10 cellular contexts compared by ENCODE assay signal in genomic region chr15:78457101-78457500, GRCh38. TPM values are rescaled to one million over a fixed set of nuclear protein-coding genes. Genes with fewer than 3 reads are reported as not detected.
DNase-seq lines count a peak whose midpoint lies in the region; ATAC-seq and TF ChIP-seq lines count a peak whose summit lies in the region.
"Had no signal": no experiment of that assay in that cellular context is flagged by ENCODE, and none has a peak within 500 bp of the region (broad histone marks: within the 10 kb centered on the region; RNA-seq: fewer than 3 reads in every experiment).

No MANE protein-coding gene starts in this region.

- no peak overlapping the region for H2AFZ ChIP-seq in trophoblast cell (ENCODE audit: insufficient read depth, low read length, poor library complexity)

- H3K36me3 ChIP-seq in trophoblast cell (ENCODE audit: control insufficient read depth in 1 of 2, insufficient read depth in 2 of 2, low read length in 2 of 2) (peaks cover 0 to 2% of the 10 kb centered on the region in 2 experiments), lower lobe of right lung (no peaks in the 10 kb centered on the region)
- H3K36me3 ChIP-seq: thoracic aorta had no signal

- no peaks in the 10 kb centered on the region for H3K27me3 ChIP-seq in trophoblast cell (ENCODE audit: insufficient read depth, low read length)
- H3K27me3 ChIP-seq in lower lobe of right lung (ENCODE audit: low read depth), result no peaks in the 10 kb centered on the region

- H3K36me3 Mint-ChIP-seq in effector memory CD8-positive, alpha-beta T cell (ENCODE audit: insufficient read depth), result peaks cover 5% of the 10 kb centered on the region
- H3K36me3 Mint-ChIP-seq in T-helper 2 cell treated with Interferon-gamma antibody and Interleukin-4, amounts not matched to agents 5 μg/mL and 100 μg/mL, for 36 hours (ENCODE audit: low read depth), result peaks cover 5% of the 10 kb centered on the region

- peaks cover 59 to 90% of the 10 kb centered on the region in 2 donors for H3K4me1 Mint-ChIP-seq in effector memory CD8-positive, alpha-beta T cell (ENCODE audit: low read depth in 2 of 2)
- H3K4me1 Mint-ChIP-seq in T-helper 2 cell treated with Interferon-gamma antibody and Interleukin-4, amounts not matched to agents 5 μg/mL and 100 μg/mL, for 36 hours (ENCODE audit: low read depth), result peaks cover 53% of the 10 kb centered on the region

- H3K4ac ChIP-seq in trophoblast cell (ENCODE audit: low read depth, low read length), result peak overlapping the region; percentile 75

- no peaks in the 10 kb centered on the region for H3K9me3 Mint-ChIP-seq in effector memory CD8-positive, alpha-beta T cell
- H3K9me3 Mint-ChIP-seq in T-helper 2 cell treated with Interferon-gamma antibody and Interleukin-4, amounts not matched to agents 5 μg/mL and 100 μg/mL, for 36 hours, result no peaks in the 10 kb centered on the region

- H3K14ac ChIP-seq in trophoblast cell (ENCODE audit: low read length), result no peak overlapping the region

- no peak overlapping the region for H2AK5ac ChIP-seq in trophoblast cell (ENCODE audit: low read length)

- H2BK120ac ChIP-seq in trophoblast cell (ENCODE audit: insufficient read depth, low read length, poor library complexity), result no peak overlapping the region

- H3K27ac Mint-ChIP-seq in effector memory CD8-positive, alpha-beta T cell, result peak overlapping the region; percentile 54 to 55
- H3K27ac Mint-ChIP-seq in T-helper 2 cell treated with Interferon-gamma antibody and Interleukin-4, amounts not matched to agents 5 μg/mL and 100 μg/mL, for 36 hours, result no peak overlapping the region

- no peak overlapping the region for H4K91ac ChIP-seq in trophoblast cell (ENCODE audit: low read depth, low read length)

- no peak overlapping the region for H3K23ac ChIP-seq in trophoblast cell (ENCODE audit: low read length)

- peak overlapping the region in 1 of 2 donors; percentile 7 for H3K4me3 Mint-ChIP-seq in effector memory CD8-positive, alpha-beta T cell
- no peak overlapping the region for H3K4me3 Mint-ChIP-seq in T-helper 2 cell treated with Interferon-gamma antibody and Interleukin-4, amounts not matched to agents 5 μg/mL and 100 μg/mL, for 36 hours

- peak; percentile 72 for DNase-seq in DMS79 treated with DMSO at 0.1 percent for 48 hours (lab: John Stamatoyannopoulos, UW)
- DNase-seq in NCI-H2196 (lab: John Stamatoyannopoulos, UW; ENCODE audit: unreplicated experiment), result peak; percentile 41
- no peak for DNase-seq in effector memory CD8-positive, alpha-beta T cell
- no peak for DNase-seq in trophoblast cell
- DNase-seq in lower lobe of right lung, result no peak
- no peak for DNase-seq in GM19240 (ENCODE audit: insufficient read length, low spot score)
- DNase-seq in activated naive CD4-positive, alpha-beta T cell treated with anti-CD3 and anti-CD28 coated beads, Interleukin-2, amount 50 U/mL, for 16 hours, result no peak
- no peak for DNase-seq in T-helper 2 cell treated with Interferon-gamma antibody and Interleukin-4, amounts not matched to agents 5 μg/mL and 100 μg/mL, for 36 hours (ENCODE audit: low spot score)
- DNase-seq: NCI-H187 had no signal

- H2BK12ac ChIP-seq in trophoblast cell (ENCODE audit: low read length), result no peak overlapping the region

- H3K9me3 ChIP-seq in trophoblast cell (ENCODE audit: insufficient read depth, low read depth, low read length) (no peaks in the 10 kb centered on the region), lower lobe of right lung (no peaks in the 10 kb centered on the region)
- H3K9me3 ChIP-seq: thoracic aorta had no signal

- intact Hi-C loops in lower lobe of right lung (cut with DNase I), result no loop called here

- no peak overlapping the region for H4K8ac ChIP-seq in trophoblast cell (ENCODE audit: low read depth, low read length)

- H3K4me2 ChIP-seq in trophoblast cell (ENCODE audit: low read length), result no peak overlapping the region

- H3K4me1 ChIP-seq in trophoblast cell (ENCODE audit: control insufficient read depth in 1 of 2, insufficient read depth in 2 of 2, low read length in 2 of 2) (no peaks in the 10 kb centered on the region), lower lobe of right lung (peaks cover 69% of the 10 kb centered on the region)

- no peak for ATAC-seq in effector memory CD8-positive, alpha-beta T cell (replicated peaks)
- no peak for ATAC-seq in lower lobe of right lung

- no peak overlapping the region for H3K18ac ChIP-seq in trophoblast cell (ENCODE audit: low read length)

- no CpG with 5 or more reads among the region's 1 CpG for WGBS in trophoblast cell (ENCODE audit: extremely low coverage, insufficient coverage, insufficient read length)

- no peak overlapping the region for H3K4me3 ChIP-seq in trophoblast cell (ENCODE audit: low read depth, low read length)
- no peak overlapping the region for H3K4me3 ChIP-seq in lower lobe of right lung
- H3K4me3 ChIP-seq: thoracic aorta had no signal

- H3K27me3 Mint-ChIP-seq in effector memory CD8-positive, alpha-beta T cell, result no peaks in the 10 kb centered on the region
- no peaks in the 10 kb centered on the region for H3K27me3 Mint-ChIP-seq in T-helper 2 cell treated with Interferon-gamma antibody and Interleukin-4, amounts not matched to agents 5 μg/mL and 100 μg/mL, for 36 hours (ENCODE audit: low read depth)

- no peak overlapping the region for H2BK5ac ChIP-seq in trophoblast cell (ENCODE audit: low read depth, low read length, poor library complexity)

- H3K27ac ChIP-seq in trophoblast cell (ENCODE audit: low read depth, low read length), result no peak overlapping the region
- no peak overlapping the region for H3K27ac ChIP-seq in lower lobe of right lung
- H3K27ac ChIP-seq: thoracic aorta had no signal

- H3K79me2 ChIP-seq in trophoblast cell (ENCODE audit: control insufficient read depth, insufficient read depth, low read length, poor library complexity), result peaks cover 8% of the 10 kb centered on the region

- H3K79me1 ChIP-seq in trophoblast cell (ENCODE audit: low read length), result no peaks in the 10 kb centered on the region

- TF ChIP-seq CTCF in lower lobe of right lung (IDR thresholded peaks at IDR 0.05), result no peak

- H4K12ac ChIP-seq in trophoblast cell (ENCODE audit: low read depth, low read length), result no peak overlapping the region

- H3K9ac ChIP-seq in trophoblast cell (ENCODE audit: low read length), result no peak overlapping the region

RNA-seq across cellular contexts. Expression of gene IREB2, which starts 19.1 kb away (rescaled TPM):
- polyA plus RNA-seq in trophoblast cell (2013), result 31.5 and 31.9 TPM in 2 replicates
- 56.4 TPM for total RNA-seq in lower lobe of right lung

RNA-seq across cellular contexts. Expression of gene HYKK, which starts 50.3 kb away (rescaled TPM):
- 0.49 and 0.55 TPM in 2 replicates for polyA plus RNA-seq in trophoblast cell (2013)
- total RNA-seq in lower lobe of right lung, result 4.1 TPM

Comparison
In these comparisons a context has a peak if more than half of its experiments do, and no peak if none do; other contexts are left out.
1. DNase-seq: peak in DMS79 treated with DMSO at 0.1 percent for 48 hours (single experiment) and NCI-H2196 (single experiment); none in effector memory CD8-positive, alpha-beta T cell (0 of 3), trophoblast cell (0 of 2), lower lobe of right lung (single experiment), GM19240 (single experiment), activated naive CD4-positive, alpha-beta T cell treated with anti-CD3 and anti-CD28 coated beads, Interleukin-2, amount 50 U/mL, for 16 hours (single experiment) and T-helper 2 cell treated with Interferon-gamma antibody and Interleukin-4, amounts not matched to agents 5 μg/mL and 100 μg/mL, for 36 hours (single experiment).